In the genomic region with DNA sequence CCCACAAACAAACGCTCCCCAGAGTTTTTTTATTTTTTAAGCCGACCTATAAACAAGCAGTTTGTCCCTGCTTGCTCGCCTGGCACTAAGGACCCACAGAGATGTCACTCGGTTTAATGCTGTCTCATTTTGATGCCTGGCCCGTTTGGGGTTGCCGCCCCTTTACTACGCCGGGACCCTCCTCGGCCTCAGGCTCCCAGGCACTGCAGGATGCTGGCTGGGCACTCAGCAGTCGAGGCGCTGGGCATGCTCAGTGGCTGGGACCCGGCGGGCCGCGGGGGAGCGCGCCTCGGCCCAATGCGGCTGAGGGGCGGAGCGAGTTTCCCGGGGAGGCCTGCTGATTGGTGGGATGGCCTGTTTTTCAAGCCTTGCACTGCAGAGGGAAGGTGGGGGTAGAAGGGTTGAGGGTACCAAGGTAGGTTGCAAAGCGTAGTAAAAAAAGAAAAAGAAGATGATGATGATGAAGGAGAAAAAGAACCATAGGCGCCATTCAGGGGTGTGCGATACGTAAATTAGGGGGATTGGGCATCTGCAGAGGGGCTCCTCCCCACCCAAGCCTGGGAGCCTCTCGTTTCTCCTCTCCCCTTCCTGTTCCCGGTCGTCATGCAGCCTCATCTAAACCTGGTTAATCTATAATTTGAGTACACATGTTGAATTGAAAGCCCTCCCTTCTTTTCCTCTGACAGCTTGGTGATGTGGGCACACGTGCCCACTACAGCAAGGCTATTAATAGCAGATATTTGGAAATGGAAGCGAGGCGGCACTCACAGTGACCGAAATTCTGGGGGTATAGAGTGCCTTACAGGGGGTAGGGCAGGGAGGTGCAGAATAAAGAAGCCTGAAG, we compare ENCODE assay signal across 8 cellular contexts. TPM values are rescaled to one million over a fixed set of nuclear protein-coding genes. Genes with fewer than 3 reads are reported as not detected.
A peak's percentile ranks its signal among the peaks of the same experiment; 100 is the strongest.
DNase-seq lines count a peak whose midpoint lies in the region; TF ChIP-seq lines count a peak whose summit lies in the region.

No MANE protein-coding gene starts in this region.

- H3K27me3 ChIP-seq in GM06990 (replicated peaks; ENCODE audit: control insufficient read depth, insufficient read depth, low read length) (no peaks in the 10 kb centered on the region), mammary epithelial cell (ENCODE audit: insufficient read depth, low read length) (no peaks in the 10 kb centered on the region)

- TF ChIP-seq CTCF in GM06990 (IDR thresholded peaks at IDR 0.05; ENCODE audit: insufficient read depth, low read length, poor library complexity, severe bottlenecking) (no peak), HEK293 (tag by site-specific recombination; IDR thresholded peaks at IDR 0.05) (no peak), VCaP (conservative IDR thresholded peaks at IDR 0.05) (no peak), mammary epithelial cell (conservative IDR thresholded peaks at IDR 0.05 in 1 of 2, IDR thresholded peaks at IDR 0.05 in 1 of 2; ENCODE audit: extremely low read depth in 1 of 2, insufficient read depth in 1 of 2, low read depth in 1 of 2, low read length in 2 of 2) (no peak)

- H3K4me1 ChIP-seq in HEK293 (ENCODE audit: control insufficient read depth, insufficient read depth, low read length), result no peaks in the 10 kb centered on the region; the same call in 1 of the 2 replicates
- H3K4me1 ChIP-seq in mammary epithelial cell (ENCODE audit: insufficient read depth, low read length), result peaks cover 36% of the 10 kb centered on the region

- in situ Hi-C loops in mammary epithelial cell (cut with MboI; ENCODE audit: low sequenced_read_pairs in 2 of 2), result loop anchor here (5.0 to 25.0 kb wide), 3 partner anchors 311 to 1134 kb away; no protein-coding TSS in a partner anchor

- 7% methylated on average over 26 of the region's 33 CpGs for WGBS in mammary epithelial cell (ENCODE audit: low coverage, missing lambda C conversion rate)

- peaks cover 3% of the 10 kb centered on the region for H4K20me1 ChIP-seq in mammary epithelial cell (ENCODE audit: insufficient read depth, low read length)

- peak overlapping the region; percentile 76 for H3K9ac ChIP-seq in mammary epithelial cell (ENCODE audit: insufficient read depth, low read length)

- dilution Hi-C loops in mammary epithelial cell (cut with HindIII; ENCODE audit: low sequenced_read_pairs), result loop anchor here (25.0 kb wide), 1 partner anchor 1139 kb away; no protein-coding TSS in a partner anchor

- intact Hi-C loops in mammary epithelial cell (cut with micrococcal nuclease), result loop anchor here (1.0 kb wide), 1 partner anchor 306 kb away; no protein-coding TSS in a partner anchor

- H3K4me2 ChIP-seq in mammary epithelial cell (ENCODE audit: insufficient read depth, low read depth, low read length), result peak overlapping the region; percentile 91

- POLR2A ChIA-PET in HEK293 (lab: Yijun Ruan, JAX), result no interaction called here

- H3K79me2 ChIP-seq in mammary epithelial cell (ENCODE audit: insufficient read depth, low read length), result peaks cover 34% of the 10 kb centered on the region

- CTCF ChIA-PET in HEK293 (lab: Yijun Ruan, JAX), result interaction anchor here (0.6 to 2.3 kb wide), 19 partner anchors 10 to 1139 kb away, joined by 3 to 11 read pairs (median 4); no protein-coding TSS in a partner anchor
- CTCF ChIA-PET in mammary epithelial cell (lab: Charles Lee; ENCODE audit: low non-redundant PET), result interaction anchor here (0.7 kb wide), 1 partner anchor 38 kb away, joined by 3 read pairs; no protein-coding TSS in a partner anchor

- no peaks in the 10 kb centered on the region for H3K9me3 ChIP-seq in HEK293 (ENCODE audit: control insufficient read depth, insufficient read depth, low read depth, low read length)
- H3K9me3 ChIP-seq in mammary epithelial cell (replicated peaks; ENCODE audit: insufficient read depth, low read length), result peaks cover 3% of the 10 kb centered on the region

- H3K4me3 ChIP-seq in GM06990 (replicated peaks; ENCODE audit: low read depth, low read length) (peak overlapping the region; percentile 49), HEK293 (ENCODE audit: low read depth, low read length) (no peak overlapping the region), mammary epithelial cell (replicated peaks in 1 of 3; ENCODE audit: insufficient read depth in 1 of 3, low read depth in 2 of 3, low read length in 3 of 3) (peak overlapping the region; percentile 43 to 85 (median 46))

- DNase-seq in GM06990 (ENCODE audit: extremely low read depth, insufficient read length) (peak; percentile 89), NCI-H1105 treated with DMSO at 0.1 percent for 48 hours (lab: John Stamatoyannopoulos, UW) (peak; percentile 46), mammary epithelial cell (no peak), iris pigment epithelial cell (ENCODE audit: low read depth) (peak; percentile 89), COLO829 (ENCODE audit: low spot score) (no peak)
- peak; percentile 91 for DNase-seq in stimulated activated CD4-positive, alpha-beta T cell treated with anti-CD3 and anti-CD28 coated beads, Interleukin-15, amount 100 ng/mL, for 24 hours

- H3K36me3 ChIP-seq in GM06990 (ENCODE audit: control insufficient read depth, insufficient read depth, low read length), result no peaks in the 10 kb centered on the region
- H3K36me3 ChIP-seq in HEK293 (ENCODE audit: control insufficient read depth in 2 of 2, insufficient read depth in 1 of 2, low read length in 2 of 2), result peaks cover 0 to 21% of the 10 kb centered on the region in 2 experiments; a peak in 1 of 3 replicates
- H3K36me3 ChIP-seq in mammary epithelial cell (ENCODE audit: insufficient read depth, low read length), result peaks cover 7% of the 10 kb centered on the region

- H3K27ac ChIP-seq in HEK293 (ENCODE audit: extremely low read depth, low read depth, low read length) (0 out of 2 replicates have a peak overlapping the region, but pooled peaks have one; percentile 97), VCaP (peak overlapping the region; percentile 87), mammary epithelial cell (ENCODE audit: insufficient read depth, low read depth, low read length) (peak overlapping the region; percentile 62)

- TSS peak; percentile 20 for BruUV-seq in mammary epithelial cell (replicated peaks; lab: Mats Ljungman, UMichigan)

- peak overlapping the region; percentile 60 for H2AFZ ChIP-seq in mammary epithelial cell (ENCODE audit: low read depth, low read length)

TF ChIP-seq in HEK293, 187 proteins besides CTCF, POLR2A, EP300 and RAD21:
- no peak for TF ChIP-seq ZNF416 (tag by site-specific recombination; IDR thresholded peaks at IDR 0.05)
- TF ChIP-seq KLF16 (tag by site-specific recombination; IDR thresholded peaks at IDR 0.05), result no peak
- no peak for TF ChIP-seq SP2 (tag by site-specific recombination; IDR thresholded peaks at IDR 0.05)

RNA-seq across cellular contexts. Expression of a gene that starts 1.5 kb away (rescaled TPM):
- total RNA-seq in mammary epithelial cell, result 10 to 100 TPM; 25.8 to 36.2 TPM
- polyA plus RNA-seq in mammary epithelial cell, result 27.6 TPM
- 45.6 TPM for polyA minus RNA-seq in mammary epithelial cell

RNA-seq across cellular contexts. Expression of a gene that starts 34.7 kb away (rescaled TPM):
- 10 to 100 TPM; 43.3 to 52.1 TPM for total RNA-seq in mammary epithelial cell
- polyA plus RNA-seq in mammary epithelial cell, result 12.1 TPM
- 63.2 TPM for polyA minus RNA-seq in mammary epithelial cell

Comparison
In these comparisons a context has a peak if more than half of its experiments do, and no peak if none do; other contexts are left out.
1. DNase-seq: peak in GM06990 (single experiment), NCI-H1105 treated with DMSO at 0.1 percent for 48 hours (single experiment), iris pigment epithelial cell (single experiment) and stimulated activated CD4-positive, alpha-beta T cell treated with anti-CD3 and anti-CD28 coated beads, Interleukin-15, amount 100 ng/mL, for 24 hours (single experiment); none in mammary epithelial cell (single experiment) and COLO829 (single experiment).
2. Peak in every context shown above with its lines, with median percentiles within 50 percentile points of each other: H3K27ac ChIP-seq.